Comparison of ENCODE assay signal across 28 cellular contexts in genomic region chr16:54597222-54597621, GRCh38.
"Had no signal": no experiment of that assay in that cellular context is flagged by ENCODE, and none has a peak within 500 bp of the region (broad histone marks: within the 10 kb centered on the region; RNA-seq: fewer than 3 reads in every experiment).

No MANE protein-coding gene starts in this region.

- H3K27me3 ChIP-seq: colonic mucosa had no signal

- H3K36me3 Mint-ChIP-seq: immature natural killer cell, memory B cell had no signal

- DNase-seq: colonic mucosa; cortex of kidney; effector CD8-positive, alpha-beta T cell; effector memory CD8-positive, alpha-beta T cell; endodermal cell; erythroblast; foreskin melanocyte; gastrocnemius medialis; glutamatergic neuron; head of caudate nucleus; heart right ventricle; hippocampal formation; immature natural killer cell; islet precursor cell; kidney; kidney glomerular epithelial cell; left colon; left ventricle myocardium superior; mammary epithelial cell; mesendoderm; midbrain had no signal

- FAIRE-seq: endometrium, kidney had no signal

- H3K9me3 ChIP-seq: colonic mucosa, gastrocnemius medialis had no signal

- H3K36me3 ChIP-seq: colonic mucosa, gastrocnemius medialis, heart right ventricle had no signal

- H3K4me3 Mint-ChIP-seq: dendritic cell treated with granulocyte-macrophage colony-stimulating factor and Interleukin-4, amounts not matched to agents 40 ng/mL and 50 ng/mL, for 4 days; effector memory CD8-positive, alpha-beta T cell; endodermal cell; immature natural killer cell; memory B cell had no signal

- H3K9me3 Mint-ChIP-seq: dendritic cell treated with granulocyte-macrophage colony-stimulating factor and Interleukin-4, amounts not matched to agents 40 ng/mL and 50 ng/mL, for 4 days had no signal

- H3K4me1 Mint-ChIP-seq: immature natural killer cell, memory B cell had no signal

- H3K27ac Mint-ChIP-seq: dendritic cell treated with granulocyte-macrophage colony-stimulating factor and Interleukin-4, amounts not matched to agents 40 ng/mL and 50 ng/mL, for 4 days; effector memory CD8-positive, alpha-beta T cell; endodermal cell; immature natural killer cell; memory B cell had no signal

- H3K4me1 ChIP-seq: colonic mucosa, gastrocnemius medialis, heart right ventricle had no signal

- ATAC-seq: effector memory CD8-positive, alpha-beta T cell; esophagus mucosa; gastrocnemius medialis; heart right ventricle; left colon; left lobe of liver; left ventricle myocardium superior had no signal

- H3K27ac ChIP-seq: colonic mucosa, epithelial cell of prostate, gastrocnemius medialis, heart right ventricle had no signal

- H3K4me3 ChIP-seq: colonic mucosa, gastrocnemius medialis, heart right ventricle, lung had no signal
